21 cellular contexts compared by ENCODE assay signal in the genomic region with DNA sequence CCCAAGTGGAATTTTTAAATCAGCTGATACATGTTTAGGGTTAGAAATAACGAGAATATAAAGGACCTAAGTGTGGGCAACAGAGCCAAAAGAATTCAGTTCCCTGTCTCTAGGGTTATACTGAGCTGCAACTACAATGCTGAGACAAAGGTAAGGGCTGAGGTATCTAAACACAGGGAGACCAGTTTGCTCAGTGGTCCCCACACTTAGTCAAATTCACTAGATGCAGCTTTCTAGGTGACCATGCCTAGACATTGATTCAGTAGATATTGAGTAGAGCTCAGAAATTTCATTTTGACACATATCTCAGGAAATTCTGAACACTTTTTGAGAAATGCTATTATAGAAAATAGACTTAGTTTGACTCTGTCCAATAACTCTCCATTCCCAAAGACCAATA.
"Had no signal": no experiment of that assay in that cellular context is flagged by ENCODE, and none has a peak within 500 bp of the region (broad histone marks: within the 10 kb centered on the region; RNA-seq: fewer than 3 reads in every experiment).

No MANE protein-coding gene starts in this region.

- H3K27me3 ChIP-seq: right atrium auricular region, thyroid gland had no signal

- H3K4me1 ChIP-seq: left ventricle myocardium inferior, prostate gland, right atrium auricular region, thyroid gland had no signal

- DNase-seq: activated CD4-positive, alpha-beta T cell treated with anti-CD3 and anti-CD28 coated beads, Interleukin-2, amount 50 U/mL, for 4 hours; activated effector memory CD4-positive, alpha-beta T cell treated with anti-CD3 and anti-CD28 coated beads, Interleukin-2, amount 50 U/mL, for 16 hours; activated naive CD4-positive, alpha-beta T cell treated with anti-CD3 and anti-CD28 coated beads, Interleukin-2, amount 10 ng/mL, durations not matched to agents 7 days and 5 days; activated T-cell treated with anti-CD3 and anti-CD28 coated beads, Interleukin-2, amount 50 U/mL, for 48 hours; anterior cingulate cortex; effector memory CD4-positive, alpha-beta T cell; glutamatergic neuron; left ventricle myocardium inferior; mammary epithelial cell; naive thymus-derived CD8-positive, alpha-beta T cell; stimulated activated CD4-positive, alpha-beta T cell treated with anti-CD3 and anti-CD28 coated beads, Interleukin-4, amount 100 ng/mL, for 24 hours; stimulated activated naive CD8-positive, alpha-beta T cell treated with anti-CD3 and anti-CD28 coated beads, Interleukin-15, Interleukin-2, amounts not matched to agents 100 U/mL and 50 U/mL, for 24 hours; T-cell; T-helper 9 cell; thyroid gland had no signal

- ATAC-seq: esophagus mucosa; naive thymus-derived CD8-positive, alpha-beta T cell; stimulated activated naive CD8-positive, alpha-beta T cell treated with anti-CD3 and anti-CD28 coated beads, Interleukin-15, Interleukin-2, amounts not matched to agents 100 U/mL and 50 U/mL, for 24 hours had no signal

- H3K4me3 Mint-ChIP-seq: activated naive CD4-positive, alpha-beta T cell treated with anti-CD3 and anti-CD28 coated beads, Interleukin-2, amount 10 ng/mL, durations not matched to agents 7 days and 5 days; brain; mesothelial cell of epicardium; naive thymus-derived CD8-positive, alpha-beta T cell; T-cell had no signal

- H3K4me3 ChIP-seq: hepatocyte, left ventricle myocardium inferior, prostate gland, right atrium auricular region, thyroid gland had no signal

- H3K9me3 Mint-ChIP-seq: activated naive CD4-positive, alpha-beta T cell treated with anti-CD3 and anti-CD28 coated beads, Interleukin-2, amount 10 ng/mL, durations not matched to agents 7 days and 5 days; mesothelial cell of epicardium; naive thymus-derived CD8-positive, alpha-beta T cell; T-cell had no signal

- H3K27me3 Mint-ChIP-seq: activated naive CD4-positive, alpha-beta T cell treated with anti-CD3 and anti-CD28 coated beads, Interleukin-2, amount 10 ng/mL, durations not matched to agents 7 days and 5 days; naive thymus-derived CD8-positive, alpha-beta T cell; T-cell had no signal

- H3K27ac ChIP-seq: hepatocyte, left ventricle myocardium inferior, prostate gland, right atrium auricular region, thyroid gland had no signal

- H3K36me3 ChIP-seq: left ventricle myocardium inferior, prostate gland, right atrium auricular region, thyroid gland had no signal

- H3K36me3 Mint-ChIP-seq: activated naive CD4-positive, alpha-beta T cell treated with anti-CD3 and anti-CD28 coated beads, Interleukin-2, amount 10 ng/mL, durations not matched to agents 7 days and 5 days; brain; mesothelial cell of epicardium; T-cell had no signal

- H3K9me3 ChIP-seq: left ventricle myocardium inferior, prostate gland, right atrium auricular region, thyroid gland had no signal

- H3K27ac Mint-ChIP-seq: activated naive CD4-positive, alpha-beta T cell treated with anti-CD3 and anti-CD28 coated beads, Interleukin-2, amount 10 ng/mL, durations not matched to agents 7 days and 5 days; mesothelial cell of epicardium; T-cell had no signal
